In genomic region chr2:39913648-39914456, GRCh38 we compare ENCODE assay signal across 8 cellular contexts.
DNase-seq lines count a peak whose midpoint lies in the region; ATAC-seq and TF ChIP-seq lines count a peak whose summit lies in the region.

No MANE protein-coding gene starts in this region.

- in situ Hi-C loops in SK-MEL-5 (cut with HindIII; ENCODE audit: low pct_unique_long_range_greater_than_20kb, low sequenced_read_pairs): no loop called here

- TF ChIP-seq CTCF in A673 (conservative IDR thresholded peaks at IDR 0.05; ENCODE audit: low read depth, low read length): peak; percentile 87
- TF ChIP-seq CTCF in GM12865 (IDR thresholded peaks at IDR 0.05; ENCODE audit: insufficient read depth, low read depth, low read length, missing control alignments): peak; percentile 70
- peak; percentile 73 to 76 for TF ChIP-seq CTCF in fibroblast of lung (conservative IDR thresholded peaks at IDR 0.05 in 1 of 2, IDR thresholded peaks at IDR 0.05 in 1 of 2; ENCODE audit: low read depth in 1 of 2, low read length in 2 of 2)

- peaks cover 8% of the 10 kb centered on the region for H3K36me3 Mint-ChIP-seq in T-helper 2 cell treated with Interferon-gamma antibody and Interleukin-4, amounts not matched to agents 5 μg/mL and 100 μg/mL, for 36 hours (ENCODE audit: low read depth)

- H3K79me2 ChIP-seq in fibroblast of lung (ENCODE audit: control insufficient read depth, insufficient read depth, low read length): no peaks in the 10 kb centered on the region

- BruUV-seq in A673 (replicated peaks; lab: Mats Ljungman, UMichigan): no TSS peak

- H2AFZ ChIP-seq in fibroblast of lung (ENCODE audit: low read length) (peak overlapping the region; percentile 7), neuronal stem cell (ENCODE audit: low read length) (peak overlapping the region; percentile 42)

- H3K79me1 ChIP-seq in neuronal stem cell (ENCODE audit: low read depth, low read length): no peaks in the 10 kb centered on the region

- no peak overlapping the region for H3K23ac ChIP-seq in neuronal stem cell (ENCODE audit: low read depth, low read length, poor library complexity)

- no peak overlapping the region for H3K18ac ChIP-seq in neuronal stem cell (ENCODE audit: low read length)

- no peak overlapping the region for H2BK15ac ChIP-seq in neuronal stem cell (ENCODE audit: low read length)

- H3K27me3 Mint-ChIP-seq in T-helper 2 cell treated with Interferon-gamma antibody and Interleukin-4, amounts not matched to agents 5 μg/mL and 100 μg/mL, for 36 hours (ENCODE audit: low read depth): peaks cover 9% of the 10 kb centered on the region

- no peak overlapping the region for H3K4me3 Mint-ChIP-seq in T-helper 2 cell treated with Interferon-gamma antibody and Interleukin-4, amounts not matched to agents 5 μg/mL and 100 μg/mL, for 36 hours

- H3K9ac ChIP-seq in fibroblast of lung (ENCODE audit: insufficient read depth, low read length) (no peak overlapping the region), neuronal stem cell (ENCODE audit: low read depth, low read length, poor library complexity) (no peak overlapping the region)

- H3K27ac ChIP-seq in A673 (ENCODE audit: low read depth, low read length, poor library complexity, severe bottlenecking) (no peak overlapping the region), fibroblast of lung (ENCODE audit: insufficient read depth, low read length) (no peak overlapping the region), neuronal stem cell (replicated peaks; ENCODE audit: low read length) (no peak overlapping the region)

- peak overlapping the region; percentile 37 for H3K4me2 ChIP-seq in fibroblast of lung (ENCODE audit: extremely low read depth, insufficient read depth, low read length)
- no peak overlapping the region for H3K4me2 ChIP-seq in neuronal stem cell (ENCODE audit: insufficient read depth, low read length, poor library complexity, severe bottlenecking)

- H3K9me3 Mint-ChIP-seq in T-helper 2 cell treated with Interferon-gamma antibody and Interleukin-4, amounts not matched to agents 5 μg/mL and 100 μg/mL, for 36 hours: no peaks in the 10 kb centered on the region

- H2BK120ac ChIP-seq in neuronal stem cell (ENCODE audit: low read depth, low read length): no peak overlapping the region

- no peaks in the 10 kb centered on the region for H4K20me1 ChIP-seq in fibroblast of lung (ENCODE audit: control insufficient read depth, extremely low read depth, insufficient read depth, low read length)

- H3K4me1 ChIP-seq in A673 (ENCODE audit: insufficient read depth, low read length, poor library complexity, severe bottlenecking): no peaks in the 10 kb centered on the region
- peaks cover 4% of the 10 kb centered on the region for H3K4me1 ChIP-seq in fibroblast of lung (ENCODE audit: control insufficient read depth, extremely low read depth, insufficient read depth, low read length)
- H3K4me1 ChIP-seq in neuronal stem cell (ENCODE audit: control insufficient read depth in 2 of 2, insufficient read depth in 1 of 2, low read depth in 1 of 2, low read length in 2 of 2): no peaks in the 10 kb centered on the region

- no peak overlapping the region for H4K8ac ChIP-seq in neuronal stem cell (ENCODE audit: low read depth, low read length)

- CTCF ChIA-PET in A673 (lab: Charles Lee): interaction anchor here (0.5 to 1.1 kb wide), 14 partner anchors 49 to 1786 kb away, joined by 3 to 12 read pairs (median 4); no protein-coding TSS in a partner anchor

- H2AK5ac ChIP-seq in neuronal stem cell (ENCODE audit: low read depth, low read length): no peak overlapping the region

- intact Hi-C loops in A673 (cut with micrococcal nuclease; ENCODE audit: unreplicated experiment): loop anchor here (1.0 to 10.0 kb wide), 4 partner anchors 640 to 1871 kb away; no protein-coding TSS in a partner anchor

- no peak overlapping the region for H2BK5ac ChIP-seq in neuronal stem cell (ENCODE audit: low read length)

- no peak overlapping the region for H3K14ac ChIP-seq in neuronal stem cell (ENCODE audit: low read length)

- no peak overlapping the region for H3K4me3 ChIP-seq in A673 (ENCODE audit: low read depth, low read length, poor library complexity, severe bottlenecking)
- no peak overlapping the region for H3K4me3 ChIP-seq in GM12865 (ENCODE audit: low read depth, low read length)
- H3K4me3 ChIP-seq in fibroblast of lung (replicated peaks in 1 of 4; ENCODE audit: control extremely low read depth in 1 of 4, insufficient read depth in 1 of 4, low read depth in 3 of 4, low read length in 4 of 4): no peak overlapping the region
- H3K4me3 ChIP-seq in neuronal stem cell (ENCODE audit: low read length in 2 of 2): no peak overlapping the region

- H3K36me3 ChIP-seq in A673 (ENCODE audit: insufficient read depth, low read length, poor library complexity, severe bottlenecking): no peaks in the 10 kb centered on the region
- no peaks in the 10 kb centered on the region for H3K36me3 ChIP-seq in fibroblast of lung (ENCODE audit: control insufficient read depth, insufficient read depth, low read length)
- no peaks in the 10 kb centered on the region for H3K36me3 ChIP-seq in neuronal stem cell (replicated peaks in 1 of 2; ENCODE audit: control insufficient read depth in 2 of 2, insufficient read depth in 2 of 2, low read length in 2 of 2)

- no peak overlapping the region for H4K91ac ChIP-seq in neuronal stem cell (ENCODE audit: low read depth, low read length, poor library complexity)

- H2BK12ac ChIP-seq in neuronal stem cell (ENCODE audit: low read length): no peak overlapping the region

- DNase-seq in A673 (ENCODE audit: low spot score): peak; percentile 77
- peak; percentile 63 for DNase-seq in GM12865 (ENCODE audit: low read depth)
- DNase-seq in NCI-H1105 treated with DMSO at 0.1 percent for 48 hours (lab: John Stamatoyannopoulos, UW): peak; percentile 70
- DNase-seq in SK-MEL-5 (ENCODE audit: low read depth, low spot score): peak; percentile 84
- DNase-seq in fibroblast of lung (ENCODE audit: low read depth in 2 of 2): peak; percentile 73 to 89
- peak; percentile 62 for DNase-seq in neuronal stem cell (ENCODE audit: low spot score)
- DNase-seq in T-helper 2 cell treated with Interferon-gamma antibody and Interleukin-4, amounts not matched to agents 5 μg/mL and 100 μg/mL, for 36 hours (ENCODE audit: low spot score): no peak

- peak; percentile 80 for ATAC-seq in HG02642 (IDR thresholded peaks at IDR 0.05; ENCODE audit: poor library complexity, unreplicated experiment)

- no peak overlapping the region for H3K4ac ChIP-seq in neuronal stem cell (ENCODE audit: low read length)

- POLR2A ChIA-PET in A673 (lab: Charles Lee; ENCODE audit: low non-redundant PET): interaction anchor here (0.7 kb wide), 1 partner anchor 118 kb away, joined by 6 read pairs; no protein-coding TSS in a partner anchor

- H3K27me3 ChIP-seq in A673 (replicated peaks; ENCODE audit: insufficient read depth, low read depth, low read length, poor library complexity) (peaks cover 70% of the 10 kb centered on the region), fibroblast of lung (ENCODE audit: control insufficient read depth, insufficient read depth, low read length) (no peaks in the 10 kb centered on the region), neuronal stem cell (ENCODE audit: control insufficient read depth in 3 of 3, insufficient read depth in 3 of 3, low read depth in 1 of 3, low read length in 3 of 3) (no peaks in the 10 kb centered on the region)

- WGBS in neuronal stem cell (ENCODE audit: extremely low coverage in 2 of 2, insufficient read length in 2 of 2, insufficient replicate concordance in 1 of 2), 2 donors: no CpG with 5 or more reads among the region's 5 CpGs

- peaks cover 30% of the 10 kb centered on the region for H3K4me1 Mint-ChIP-seq in T-helper 2 cell treated with Interferon-gamma antibody and Interleukin-4, amounts not matched to agents 5 μg/mL and 100 μg/mL, for 36 hours (ENCODE audit: low read depth)

- H3K9me3 ChIP-seq in A673 (ENCODE audit: low read depth, low read length, poor library complexity, severe bottlenecking): no peaks in the 10 kb centered on the region
- no peaks in the 10 kb centered on the region for H3K9me3 ChIP-seq in fibroblast of lung (ENCODE audit: control insufficient read depth, insufficient read depth, low read depth, low read length)
- H3K9me3 ChIP-seq in neuronal stem cell (replicated peaks in 1 of 2; ENCODE audit: control insufficient read depth in 2 of 2, insufficient read depth in 1 of 2, low read depth in 1 of 2, low read length in 2 of 2): no peaks in the 10 kb centered on the region

- H3K27ac Mint-ChIP-seq in T-helper 2 cell treated with Interferon-gamma antibody and Interleukin-4, amounts not matched to agents 5 μg/mL and 100 μg/mL, for 36 hours: no peak overlapping the region
